ENCODE assay signal across 10 cellular contexts in genomic region chr22:17911312-17911705, GRCh38.
DNase-seq lines count a peak whose midpoint lies in the region; ATAC-seq and TF ChIP-seq lines count a peak whose summit lies in the region.
"Had no signal": no experiment of that assay in that cellular context is flagged by ENCODE, and none has a peak within 500 bp of the region (broad histone marks: within the 10 kb centered on the region; RNA-seq: fewer than 3 reads in every experiment).

No MANE protein-coding gene starts in this region.

- 76 to 79% methylated on average over 6 of the region's 6 CpGs for WGBS in esophagus squamous epithelium, 2 donors

- no peak for TF ChIP-seq CTCF in esophagus squamous epithelium (IDR thresholded peaks at IDR 0.05)
- TF ChIP-seq CTCF in nephron (IDR thresholded peaks at IDR 0.05; ENCODE audit: unreplicated experiment in 3 of 3), result no peak
- no peak for TF ChIP-seq CTCF in thoracic aorta (IDR thresholded peaks at IDR 0.05)
- no peak for TF ChIP-seq CTCF in mucosa of descending colon (IDR thresholded peaks at IDR 0.05)

- intact Hi-C loops in esophagus squamous epithelium (cut with DNase I), result no loop called here
- intact Hi-C loops in mucosa of descending colon (cut with DNase I, micrococcal nuclease), result no loop called here

- H3K27ac ChIP-seq in SJCRH30 (peak overlapping the region; percentile 66; the same call in 1 of the 2 replicates), esophagus squamous epithelium (peak overlapping the region; percentile 44 to 82 (median 64)), thoracic aorta (peak overlapping the region; percentile 66 to 70)

- no peaks in the 10 kb centered on the region for H3K27me3 ChIP-seq in SJCRH30
- no peaks in the 10 kb centered on the region for H3K27me3 ChIP-seq in esophagus squamous epithelium
- no peaks in the 10 kb centered on the region for H3K27me3 ChIP-seq in thoracic aorta (replicated peaks; ENCODE audit: insufficient read depth)

- H3K4me3 ChIP-seq in SJCRH30, result no peak overlapping the region
- no peak overlapping the region for H3K4me3 ChIP-seq in esophagus squamous epithelium
- peak overlapping the region; percentile 23 for H3K4me3 ChIP-seq in thoracic aorta
- no peak overlapping the region for H3K4me3 ChIP-seq in mucosa of descending colon

- no peak for TF ChIP-seq POLR2A in esophagus squamous epithelium (IDR thresholded peaks at IDR 0.05)

- peak overlapping the region in 2 of 3 experiments; percentile 16 to 20 for H3K4me3 Mint-ChIP-seq in nephron
- H3K4me3 Mint-ChIP-seq: activated naive CD8-positive, alpha-beta T cell treated with anti-CD3 and anti-CD28 coated beads, Interleukin-2, amount 50 U/mL, for 24 hours; T-helper 2 cell treated with Interferon-gamma antibody and Interleukin-4, amounts not matched to agents 5 μg/mL and 100 μg/mL, for 36 hours had no signal

- no peaks in the 10 kb centered on the region for H3K9me3 Mint-ChIP-seq in nephron
- H3K9me3 Mint-ChIP-seq: activated naive CD8-positive, alpha-beta T cell treated with anti-CD3 and anti-CD28 coated beads, Interleukin-2, amount 50 U/mL, for 24 hours; T-helper 2 cell treated with Interferon-gamma antibody and Interleukin-4, amounts not matched to agents 5 μg/mL and 100 μg/mL, for 36 hours had no signal

- peaks cover 1% of the 10 kb centered on the region; the same call in 1 of the 2 replicates for H3K36me3 ChIP-seq in SJCRH30
- H3K36me3 ChIP-seq in esophagus squamous epithelium, result peaks cover 0 to 7% (median 3%) of the 10 kb centered on the region in 3 donors
- H3K36me3 ChIP-seq in thoracic aorta, result peaks cover 8% of the 10 kb centered on the region
- H3K36me3 ChIP-seq in mucosa of descending colon (ENCODE audit: low read depth), result no peaks in the 10 kb centered on the region

- no peak for DNase-seq in SJCRH30
- no peak for DNase-seq in esophagus squamous epithelium (lab: John Stamatoyannopoulos, UW)
- DNase-seq in thoracic aorta (ENCODE audit: low spot score), result no peak
- DNase-seq in NCI-H2107 treated with DMSO at 0.1 percent for 48 hours (lab: John Stamatoyannopoulos, UW; ENCODE audit: unreplicated experiment), result no peak
- no peak for DNase-seq in mucosa of descending colon
- DNase-seq in GF-D8 (lab: John Stamatoyannopoulos, UW), result no peak
- DNase-seq in DMS 273 (lab: John Stamatoyannopoulos, UW; ENCODE audit: unreplicated experiment), result no peak
- DNase-seq: activated naive CD8-positive, alpha-beta T cell treated with anti-CD3 and anti-CD28 coated beads, Interleukin-2, amount 50 U/mL, for 24 hours had no signal

- H3K27me3 Mint-ChIP-seq in nephron (ENCODE audit: low read depth), result peaks cover 3% of the 10 kb centered on the region
- H3K27me3 Mint-ChIP-seq: activated naive CD8-positive, alpha-beta T cell treated with anti-CD3 and anti-CD28 coated beads, Interleukin-2, amount 50 U/mL, for 24 hours had no signal

- peak overlapping the region; percentile 82 to 92 (median 87) for H3K27ac Mint-ChIP-seq in nephron
- H3K27ac Mint-ChIP-seq: activated naive CD8-positive, alpha-beta T cell treated with anti-CD3 and anti-CD28 coated beads, Interleukin-2, amount 50 U/mL, for 24 hours; T-helper 2 cell treated with Interferon-gamma antibody and Interleukin-4, amounts not matched to agents 5 μg/mL and 100 μg/mL, for 36 hours had no signal

- ATAC-seq in thoracic aorta (ENCODE audit: insufficient number of reproducible peaks, low FRiP score, low read depth) (peak; percentile 21), mucosa of descending colon (no peak)
- ATAC-seq: activated naive CD8-positive, alpha-beta T cell treated with anti-CD3 and anti-CD28 coated beads, Interleukin-2, amount 50 U/mL, for 24 hours had no signal

- peaks cover 72% of the 10 kb centered on the region for H3K4me1 Mint-ChIP-seq in nephron

- H3K9me3 ChIP-seq in SJCRH30 (replicated peaks) (no peaks in the 10 kb centered on the region), esophagus squamous epithelium (no peaks in the 10 kb centered on the region), thoracic aorta (no peaks in the 10 kb centered on the region), mucosa of descending colon (no peaks in the 10 kb centered on the region)

- peaks cover 7% of the 10 kb centered on the region for H3K36me3 Mint-ChIP-seq in nephron (ENCODE audit: low read depth)

- peaks cover 44% of the 10 kb centered on the region for H3K4me1 ChIP-seq in SJCRH30
- peaks cover 7 to 53% (median 23%) of the 10 kb centered on the region in 3 donors for H3K4me1 ChIP-seq in esophagus squamous epithelium
- H3K4me1 ChIP-seq in thoracic aorta (ENCODE audit: control insufficient read depth in 1 of 2, low read depth in 2 of 2), result peaks cover 12 to 40% of the 10 kb centered on the region in 2 donors
- no peaks in the 10 kb centered on the region for H3K4me1 ChIP-seq in mucosa of descending colon (ENCODE audit: low read depth)
